ENCODE assay signal across 1 cellular context in genomic region chr11:66047541-66048365, GRCh38.
TF ChIP-seq lines count a peak whose summit lies in the region.

No MANE protein-coding gene starts in this region.

TF ChIP-seq in neural cell, 6 proteins besides CTCF, POLR2A, EP300 and RAD21 (continued from another document):
- no peak for TF ChIP-seq REST (IDR thresholded peaks at IDR 0.05; ENCODE audit: borderline replicate concordance)
- TF ChIP-seq MXI1 (conservative IDR thresholded peaks at IDR 0.05; ENCODE audit: poor library complexity, severe bottlenecking): no peak
